Comparison of ENCODE assay signal across 8 cellular contexts in genomic region chr2:60565472-60565871, GRCh38. TPM values are rescaled to one million over a fixed set of nuclear protein-coding genes. Genes with fewer than 3 reads are reported as not detected.
DNase-seq lines count a peak whose midpoint lies in the region; ATAC-seq and TF ChIP-seq lines count a peak whose summit lies in the region.

No MANE protein-coding gene starts in this region.

- H3K27me3 ChIP-seq in Panc1 (ENCODE audit: control insufficient read depth, insufficient read depth, low read length) = peaks cover 58% of the 10 kb centered on the region

- H3K4me1 ChIP-seq in Panc1 (ENCODE audit: control insufficient read depth, insufficient read depth, low read length) = peaks cover 7% of the 10 kb centered on the region; the same call in 1 of the 2 replicates

- intact Hi-C loops in Panc1 (cut with micrococcal nuclease; ENCODE audit: unreplicated experiment) = loop anchor here (10.0 kb wide), 1 partner anchor 109 kb away; no protein-coding TSS in a partner anchor

- DNase-seq in CD1c-positive myeloid dendritic cell (ENCODE audit: extremely low spot score) (peak; percentile 61), Panc1 (ENCODE audit: low read depth, low spot score) (no peak), fibroblast of villous mesenchyme (ENCODE audit: low read depth) (no peak), NCI-H146 (lab: John Stamatoyannopoulos, UW) (no peak), NCI-H1930 (lab: John Stamatoyannopoulos, UW) (no peak)

- no peaks in the 10 kb centered on the region for H3K36me3 ChIP-seq in Panc1 (ENCODE audit: control insufficient read depth, insufficient read depth, low read length)

- in situ Hi-C loops in Panc1 (cut with HindIII; ENCODE audit: low pct_unique_long_range_greater_than_20kb, low sequenced_read_pairs) = no loop called here

- H3K27ac ChIP-seq in Panc1 (ENCODE audit: low read length) = no peak overlapping the region

- H3K9me3 ChIP-seq in Panc1 (ENCODE audit: control insufficient read depth, insufficient read depth, low read depth, low read length) = no peaks in the 10 kb centered on the region

- H3K4me3 ChIP-seq in Panc1 (ENCODE audit: low read depth in 2 of 2, low read length in 2 of 2) (no peak overlapping the region), fibroblast of villous mesenchyme (ENCODE audit: low read depth, low read length) (no peak overlapping the region)

- CTCF ChIA-PET in Panc1 (lab: Charles Lee) = interaction anchor here (0.8 kb wide), 1 partner anchor 17 kb away, joined by 6 read pairs; no protein-coding TSS in a partner anchor

- TF ChIP-seq CTCF in Panc1 (IDR thresholded peaks at IDR 0.05) = peak; percentile 37; the same call in 1 of the 2 replicates
- peak; percentile 32 for TF ChIP-seq CTCF in fibroblast of villous mesenchyme (IDR thresholded peaks at IDR 0.05; ENCODE audit: insufficient read depth, low read depth, low read length)

- no TSS peak for BruUV-seq in Panc1 (replicated peaks; lab: Mats Ljungman, UMichigan)

- ATAC-seq in GM21737 (IDR thresholded peaks at IDR 0.05; ENCODE audit: unreplicated experiment) (peak; percentile 45), Panc1 (no peak), HG02885 (IDR thresholded peaks at IDR 0.05; ENCODE audit: poor library complexity, unreplicated experiment) (no peak), GM18517 (IDR thresholded peaks at IDR 0.05; ENCODE audit: unreplicated experiment) (no peak)

- POLR2A ChIA-PET in Panc1 (lab: Charles Lee) = interaction anchor here (0.6 kb wide), 1 partner anchor 15 kb away, joined by 3 read pairs; no protein-coding TSS in a partner anchor

RNA-seq across cellular contexts. Expression of gene BCL11A, which starts 12.0 kb away (rescaled TPM):
- 0.33 TPM for total RNA-seq in Panc1 (2021; ENCODE audit: unreplicated experiment)
- polyA plus RNA-seq in Panc1 (2012; ENCODE audit: insufficient read length) = not detected
- 0.43 and 1.6 TPM in 2 replicates for total RNA-seq in fibroblast of villous mesenchyme
